Comparison of ENCODE assay signal across 33 cellular contexts in genomic region chr5:53002491-53002890, GRCh38.
"Had no signal": no experiment of that assay in that cellular context is flagged by ENCODE, and none has a peak within 500 bp of the region (broad histone marks: within the 10 kb centered on the region; RNA-seq: fewer than 3 reads in every experiment).

No MANE protein-coding gene starts in this region.

- H3K4me1 ChIP-seq: breast epithelium had no signal

- H3K9me3 ChIP-seq: adrenal gland, breast epithelium, colonic mucosa, esophagus squamous epithelium, gastroesophageal sphincter, heart right ventricle had no signal

- H3K27ac ChIP-seq: adrenal gland, breast epithelium, cardiac muscle cell, colonic mucosa, esophagus squamous epithelium, gastroesophageal sphincter, heart right ventricle, hepatocyte, WERI-Rb-1 had no signal

- ATAC-seq: activated CD4-positive, CD25-positive, alpha-beta regulatory T cell treated with anti-CD3 and anti-CD28 coated beads, Interleukin-2, amount 50 U/mL, for 24 hours; activated CD8-positive, alpha-beta T cell treated with anti-CD3 and anti-CD28 coated beads for 36 hours; activated naive CD8-positive, alpha-beta T cell treated with anti-CD3 and anti-CD28 coated beads, Interleukin-2, amount 50 U/mL, for 24 hours; activated T-cell treated with anti-CD3 and anti-CD28 coated beads, Interleukin-2, amount 50 U/mL, for 4 hours; activated T-helper 17 cell treated with anti-CD3 and anti-CD28 coated beads, Interleukin-2, amount 50 U/mL, for 72 hours; gastroesophageal sphincter; heart right ventricle; T-helper 17 cell had no signal

- H2AFZ ChIP-seq: hepatocyte had no signal

- H3K4me3 ChIP-seq: adrenal gland, breast epithelium, cardiac muscle cell, colonic mucosa, dorsolateral prefrontal cortex, esophagus squamous epithelium, gastroesophageal sphincter, heart right ventricle, hepatocyte had no signal

- DNase-seq: activated B cell treated with CpG ODN at 0.5 μM for 24 hours; activated CD4-positive, alpha-beta T cell treated with anti-CD3 and anti-CD28 coated beads for 48 hours; activated CD4-positive, alpha-beta T cell treated with anti-CD3 and anti-CD28 coated beads, Interleukin-2, amount 50 U/mL, for 1 hour; activated CD4-positive, alpha-beta T cell treated with anti-CD3 and anti-CD28 coated beads, Interleukin-2, amount 50 U/mL, for 48 hours; activated CD8-positive, alpha-beta memory T cell treated with anti-CD3 and anti-CD28 coated beads for 24 hours; activated CD8-positive, alpha-beta T cell treated with anti-CD3 and anti-CD28 coated beads for 36 hours; activated effector memory CD4-positive, alpha-beta T cell treated with Interleukin-2 at 50 U/mL for 16 hours; activated gamma-delta T cell treated with Interleukin-2 at 50 U/mL for 16 hours; activated naive CD4-positive, alpha-beta T cell treated with anti-CD3 and anti-CD28 coated beads for 36 hours; activated naive CD8-positive, alpha-beta T cell treated with anti-CD3 and anti-CD28 coated beads for 36 hours; activated naive CD8-positive, alpha-beta T cell treated with anti-CD3 and anti-CD28 coated beads, Interleukin-2, amount 50 U/mL, for 24 hours; activated T-cell treated with anti-CD3 and anti-CD28 coated beads, Interleukin-2, amount 50 U/mL, for 4 hours; adrenal gland; amygdala; aorta; central memory CD4-positive, alpha-beta T cell; cerebellar nuclear complex; colonic mucosa; dorsolateral prefrontal cortex; effector memory CD4-positive, alpha-beta T cell; endodermal cell; esophagus squamous epithelium; foreskin melanocyte; heart right ventricle; T-helper 17 cell; T1000; WERI-Rb-1 had no signal

- H3K36me3 ChIP-seq: adrenal gland, breast epithelium, cardiac muscle cell, colonic mucosa, heart right ventricle, WERI-Rb-1 had no signal

- H3K4me2 ChIP-seq: hepatocyte had no signal

- H3K27me3 ChIP-seq: adrenal gland, breast epithelium, cardiac muscle cell, colonic mucosa, esophagus squamous epithelium, gastroesophageal sphincter, heart right ventricle, hepatocyte had no signal
